Comparison of ENCODE assay signal across 18 cellular contexts in genomic region chr11:21927628-21928027, GRCh38.
"Had no signal": no experiment of that assay in that cellular context is flagged by ENCODE, and none has a peak within 500 bp of the region (broad histone marks: within the 10 kb centered on the region; RNA-seq: fewer than 3 reads in every experiment).

No MANE protein-coding gene starts in this region.

- H3K4me3 Mint-ChIP-seq: naive thymus-derived CD4-positive, alpha-beta T cell; nephron progenitor cell; stimulated activated naive B cell treated with anti-CD40 and anti-IgM and Interleukin-4, amounts not matched to agents 10 μg/mL and 1 μg/mL and 100 μg/mL, for 72 hours; stimulated activated naive CD8-positive, alpha-beta T cell treated with anti-CD3 and anti-CD28 coated beads, Interleukin-15, amount 100 ng/mL, for 72 hours had no signal

- H3K36me3 ChIP-seq: esophagus squamous epithelium, sigmoid colon, transverse colon had no signal

- ATAC-seq: left colon; left ventricle myocardium superior; naive thymus-derived CD4-positive, alpha-beta T cell; psoas muscle; stimulated activated naive B cell treated with anti-CD40 and anti-IgM and Interleukin-4, amounts not matched to agents 10 μg/mL and 1 μg/mL and 100 μg/mL, for 72 hours; stimulated activated naive CD8-positive, alpha-beta T cell treated with anti-CD3 and anti-CD28 coated beads, Interleukin-15, amount 100 ng/mL, for 72 hours had no signal

- H3K27me3 ChIP-seq: esophagus squamous epithelium, hepatocyte, sigmoid colon, testis, transverse colon had no signal

- H3K79me2 ChIP-seq: hepatocyte had no signal

- H3K27ac ChIP-seq: esophagus squamous epithelium, hepatocyte, psoas muscle, sigmoid colon, skin epidermis, testis, transverse colon had no signal

- H3K4me2 ChIP-seq: hepatocyte had no signal

- H3K4me1 Mint-ChIP-seq: naive thymus-derived CD4-positive, alpha-beta T cell; stimulated activated naive B cell treated with anti-CD40 and anti-IgM and Interleukin-4, amounts not matched to agents 10 μg/mL and 1 μg/mL and 100 μg/mL, for 72 hours; stimulated activated naive CD8-positive, alpha-beta T cell treated with anti-CD3 and anti-CD28 coated beads, Interleukin-15, amount 100 ng/mL, for 72 hours had no signal

- DNase-seq: effector memory CD4-positive, alpha-beta T cell; esophagus squamous epithelium; foreskin fibroblast; head of caudate nucleus; left colon; left ventricle myocardium superior; naive thymus-derived CD4-positive, alpha-beta T cell; nephron progenitor cell; psoas muscle; sigmoid colon; stimulated activated CD4-positive, alpha-beta T cell treated with anti-CD3 and anti-CD28 coated beads, Interleukin-2, amount 100 ng/mL, for 24 hours; stimulated activated CD4-positive, alpha-beta T cell treated with anti-CD3 and anti-CD28 coated beads, Interleukin-4, amount 100 ng/mL, for 4 hours; stimulated activated naive B cell treated with anti-CD40 and anti-IgM and Interleukin-4, amounts not matched to agents 10 μg/mL and 1 μg/mL and 100 μg/mL, for 72 hours; stimulated activated naive CD8-positive, alpha-beta T cell treated with anti-CD3 and anti-CD28 coated beads, Interleukin-15, amount 100 ng/mL, for 72 hours; testis; transverse colon had no signal

- H3K4me3 ChIP-seq: esophagus squamous epithelium, hepatocyte, psoas muscle, sigmoid colon, skin epidermis, testis, transverse colon had no signal

- H3K27ac Mint-ChIP-seq: naive thymus-derived CD4-positive, alpha-beta T cell; nephron progenitor cell; stimulated activated naive B cell treated with anti-CD40 and anti-IgM and Interleukin-4, amounts not matched to agents 10 μg/mL and 1 μg/mL and 100 μg/mL, for 72 hours; stimulated activated naive CD8-positive, alpha-beta T cell treated with anti-CD3 and anti-CD28 coated beads, Interleukin-15, amount 100 ng/mL, for 72 hours had no signal

- H3K9me3 ChIP-seq: esophagus squamous epithelium, psoas muscle, sigmoid colon, testis, transverse colon had no signal

- H3K9me3 Mint-ChIP-seq: nephron progenitor cell; stimulated activated naive CD8-positive, alpha-beta T cell treated with anti-CD3 and anti-CD28 coated beads, Interleukin-15, amount 100 ng/mL, for 72 hours had no signal

- H3K36me3 Mint-ChIP-seq: naive thymus-derived CD4-positive, alpha-beta T cell; stimulated activated naive B cell treated with anti-CD40 and anti-IgM and Interleukin-4, amounts not matched to agents 10 μg/mL and 1 μg/mL and 100 μg/mL, for 72 hours had no signal

- H3K27me3 Mint-ChIP-seq: naive thymus-derived CD4-positive, alpha-beta T cell; stimulated activated naive B cell treated with anti-CD40 and anti-IgM and Interleukin-4, amounts not matched to agents 10 μg/mL and 1 μg/mL and 100 μg/mL, for 72 hours; stimulated activated naive CD8-positive, alpha-beta T cell treated with anti-CD3 and anti-CD28 coated beads, Interleukin-15, amount 100 ng/mL, for 72 hours had no signal

- H2AFZ ChIP-seq: hepatocyte had no signal

- H3K4me1 ChIP-seq: esophagus squamous epithelium, psoas muscle, sigmoid colon, testis, transverse colon had no signal
